ENCODE assay signal across 9 cellular contexts in genomic region chr10:71486465-71487114, GRCh38.
DNase-seq lines count a peak whose midpoint lies in the region; ATAC-seq, FAIRE-seq and TF ChIP-seq lines count a peak whose summit lies in the region.
"Had no signal": no experiment of that assay in that cellular context is flagged by ENCODE, and none has a peak within 500 bp of the region (broad histone marks: within the 10 kb centered on the region; RNA-seq: fewer than 3 reads in every experiment).

No MANE protein-coding gene starts in this region.

- CTCF ChIA-PET in activated CD4-positive, alpha-beta memory T cell treated with anti-CD3 and anti-CD28 coated beads, Interleukin-2, amount 10 ng/mL, durations not matched to agents 7 days and 5 days (lab: Charles Lee) = interaction anchor here (1.5 to 2.7 kb wide), 2 partner anchors 44 to 221 kb away, joined by 3 to 8 read pairs; no protein-coding TSS in a partner anchor

- FAIRE-seq in small intestine (lab: Jason Lieb, UNC) = no peak
- FAIRE-seq: islet of Langerhans had no signal

- TF ChIP-seq CTCF in MM.1S (IDR thresholded peaks at IDR 0.05; ENCODE audit: low read length) = peak; percentile 49

- no peaks in the 10 kb centered on the region for H3K9me2 ChIP-seq in MM.1S (replicated peaks; ENCODE audit: insufficient read depth, low read length)

- no peaks in the 10 kb centered on the region for H3F3A ChIP-seq in MM.1S (ENCODE audit: insufficient read depth, low read length)

- H3K36me3 ChIP-seq in MM.1S (replicated peaks; ENCODE audit: insufficient read depth, low read length) (no peaks in the 10 kb centered on the region), small intestine (ENCODE audit: control insufficient read depth in 2 of 2, insufficient read depth in 2 of 2, low read length in 2 of 2) (no peaks in the 10 kb centered on the region)

- no peaks in the 10 kb centered on the region for H3K36me3 Mint-ChIP-seq in activated CD4-positive, alpha-beta memory T cell treated with anti-CD3 and anti-CD28 coated beads, Interleukin-2, amount 10 ng/mL, durations not matched to agents 7 days and 5 days (ENCODE audit: low read depth)

- H3K79me2 ChIP-seq in MM.1S (ENCODE audit: low read length) = no peaks in the 10 kb centered on the region

- no peaks in the 10 kb centered on the region for H3K9me3 Mint-ChIP-seq in activated CD4-positive, alpha-beta memory T cell treated with anti-CD3 and anti-CD28 coated beads, Interleukin-2, amount 10 ng/mL, durations not matched to agents 7 days and 5 days

- DNase-seq in GM03348 (ENCODE audit: low spot score) = peak; percentile 62
- DNase-seq in MM.1S = peak; percentile 32
- DNase-seq in activated CD4-positive, alpha-beta memory T cell treated with anti-CD3 and anti-CD28 coated beads, Interleukin-2, amount 10 ng/mL, durations not matched to agents 7 days and 5 days = peak; percentile 45
- DNase-seq in globus pallidus (ENCODE audit: low spot score) = peak; percentile 37
- peak; percentile 25 for DNase-seq in small intestine
- no peak for DNase-seq in NCI-H526 treated with DMSO at 0.1 percent for 48 hours (lab: John Stamatoyannopoulos, UW)
- DNase-seq in stimulated activated naive CD4-positive, alpha-beta T cell treated with Interleukin-2 at 50 U/mL for 16 hours (lab: John Stamatoyannopoulos, UW) = no peak

- no peaks in the 10 kb centered on the region for H3K4me1 ChIP-seq in MM.1S (ENCODE audit: low read length)
- no peaks in the 10 kb centered on the region for H3K4me1 ChIP-seq in small intestine (ENCODE audit: control insufficient read depth in 2 of 2, insufficient read depth in 1 of 2, low read depth in 1 of 2, low read length in 1 of 2)

- H3K4me2 ChIP-seq in MM.1S (ENCODE audit: low read depth, low read length) = no peak overlapping the region

- no peak overlapping the region for H3K4me3 Mint-ChIP-seq in activated CD4-positive, alpha-beta memory T cell treated with anti-CD3 and anti-CD28 coated beads, Interleukin-2, amount 10 ng/mL, durations not matched to agents 7 days and 5 days

- H3K4me3 ChIP-seq in MM.1S (ENCODE audit: low read length) (no peak overlapping the region), small intestine (ENCODE audit: low read depth in 1 of 2, low read length in 2 of 2) (no peak overlapping the region)

- H3K9ac ChIP-seq in MM.1S (ENCODE audit: low read length) = no peak overlapping the region

- H3K27ac ChIP-seq in MM.1S (ENCODE audit: low read length) = no peak overlapping the region
- no peak overlapping the region for H3K27ac ChIP-seq in small intestine (ENCODE audit: low read depth in 1 of 2, low read length in 1 of 2)

- H3K9me3 ChIP-seq in MM.1S (replicated peaks; ENCODE audit: insufficient read depth, low read length) (no peaks in the 10 kb centered on the region), small intestine (ENCODE audit: control insufficient read depth, low read depth) (no peaks in the 10 kb centered on the region)

- POLR2A ChIA-PET in activated CD4-positive, alpha-beta memory T cell treated with anti-CD3 and anti-CD28 coated beads, Interleukin-2, amount 10 ng/mL, durations not matched to agents 7 days and 5 days (lab: Charles Lee) = no interaction called here

- ATAC-seq in GM19395 (IDR thresholded peaks at IDR 0.05; ENCODE audit: unreplicated experiment) = no peak

- no peak overlapping the region for H3K27ac Mint-ChIP-seq in activated CD4-positive, alpha-beta memory T cell treated with anti-CD3 and anti-CD28 coated beads, Interleukin-2, amount 10 ng/mL, durations not matched to agents 7 days and 5 days

- 57 to 90% (median 76%) methylated on average over 6 of the region's 6 CpGs for WGBS in small intestine, 3 donors

- H3K27me3 Mint-ChIP-seq in activated CD4-positive, alpha-beta memory T cell treated with anti-CD3 and anti-CD28 coated beads, Interleukin-2, amount 10 ng/mL, durations not matched to agents 7 days and 5 days = peaks cover 4% of the 10 kb centered on the region

- peaks cover 30% of the 10 kb centered on the region for H3K27me3 ChIP-seq in MM.1S (replicated peaks; ENCODE audit: insufficient read depth, low read length)
- no peaks in the 10 kb centered on the region for H3K27me3 ChIP-seq in small intestine (ENCODE audit: control insufficient read depth in 2 of 2, insufficient read depth in 2 of 2, low read length in 2 of 2)

- no peaks in the 10 kb centered on the region for H4K20me1 ChIP-seq in MM.1S (ENCODE audit: insufficient read depth, low read length)

- no peak overlapping the region for H2AFZ ChIP-seq in MM.1S (ENCODE audit: low read length)

- H3K4me1 Mint-ChIP-seq in activated CD4-positive, alpha-beta memory T cell treated with anti-CD3 and anti-CD28 coated beads, Interleukin-2, amount 10 ng/mL, durations not matched to agents 7 days and 5 days = no peaks in the 10 kb centered on the region

Comparison
In these comparisons a context has a peak if more than half of its experiments do, and no peak if none do; other contexts are left out.
1. DNase-seq: peak in GM03348 (single experiment), MM.1S (single experiment), activated CD4-positive, alpha-beta memory T cell treated with anti-CD3 and anti-CD28 coated beads, Interleukin-2, amount 10 ng/mL, durations not matched to agents 7 days and 5 days (single experiment), globus pallidus (single experiment) and small intestine (single experiment); none in NCI-H526 treated with DMSO at 0.1 percent for 48 hours (single experiment) and stimulated activated naive CD4-positive, alpha-beta T cell treated with Interleukin-2 at 50 U/mL for 16 hours (single experiment).